In the genomic region with DNA sequence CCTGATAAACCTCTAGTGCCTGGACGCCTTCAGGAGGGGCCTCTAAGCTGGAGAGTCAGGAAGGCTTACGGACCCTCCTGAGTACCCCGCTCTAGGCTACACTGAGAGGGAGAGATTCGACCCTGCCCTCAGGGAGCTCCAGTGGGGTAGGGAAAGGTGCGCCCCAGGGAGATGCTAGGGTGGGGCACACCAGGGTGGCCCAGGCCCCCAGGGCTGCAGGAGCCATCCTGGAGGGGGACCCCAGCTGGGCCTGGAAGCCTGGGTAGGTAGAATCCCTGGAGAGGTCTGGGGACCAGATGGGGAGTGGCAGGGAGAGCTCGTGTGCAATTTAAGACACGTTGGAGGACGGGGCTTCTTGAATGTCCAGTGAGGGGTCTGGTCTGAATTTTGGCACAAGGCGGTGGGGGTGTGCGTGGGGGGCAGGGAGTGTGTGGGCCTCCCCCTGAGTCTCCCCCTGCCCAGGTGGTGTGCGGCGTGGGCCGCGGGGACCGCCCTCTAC, we compare ENCODE assay signal across 1 cellular context.
TF ChIP-seq lines count a peak whose summit lies in the region.

No MANE protein-coding gene starts in this region.

TF ChIP-seq in IMR-90, 13 proteins besides CTCF, POLR2A, EP300 and RAD21:
- TF ChIP-seq RFX5 (IDR thresholded peaks at IDR 0.05; ENCODE audit: low read depth, low read length) (no peak), NFE2L2 (IDR thresholded peaks at IDR 0.05; ENCODE audit: low read depth, low read length) (no peak), MXI1 (IDR thresholded peaks at IDR 0.05; ENCODE audit: borderline replicate concordance, low read depth, low read length) (no peak), MAZ (IDR thresholded peaks at IDR 0.05; ENCODE audit: borderline replicate concordance, low read depth, low read length) (no peak), RCOR1 (IDR thresholded peaks at IDR 0.05; ENCODE audit: insufficient replicate concordance, low read length) (no peak), CEBPB (IDR thresholded peaks at IDR 0.05; ENCODE audit: low read depth, low read length) (no peak)
